1 cellular context compared by ENCODE assay signal in the genomic region with DNA sequence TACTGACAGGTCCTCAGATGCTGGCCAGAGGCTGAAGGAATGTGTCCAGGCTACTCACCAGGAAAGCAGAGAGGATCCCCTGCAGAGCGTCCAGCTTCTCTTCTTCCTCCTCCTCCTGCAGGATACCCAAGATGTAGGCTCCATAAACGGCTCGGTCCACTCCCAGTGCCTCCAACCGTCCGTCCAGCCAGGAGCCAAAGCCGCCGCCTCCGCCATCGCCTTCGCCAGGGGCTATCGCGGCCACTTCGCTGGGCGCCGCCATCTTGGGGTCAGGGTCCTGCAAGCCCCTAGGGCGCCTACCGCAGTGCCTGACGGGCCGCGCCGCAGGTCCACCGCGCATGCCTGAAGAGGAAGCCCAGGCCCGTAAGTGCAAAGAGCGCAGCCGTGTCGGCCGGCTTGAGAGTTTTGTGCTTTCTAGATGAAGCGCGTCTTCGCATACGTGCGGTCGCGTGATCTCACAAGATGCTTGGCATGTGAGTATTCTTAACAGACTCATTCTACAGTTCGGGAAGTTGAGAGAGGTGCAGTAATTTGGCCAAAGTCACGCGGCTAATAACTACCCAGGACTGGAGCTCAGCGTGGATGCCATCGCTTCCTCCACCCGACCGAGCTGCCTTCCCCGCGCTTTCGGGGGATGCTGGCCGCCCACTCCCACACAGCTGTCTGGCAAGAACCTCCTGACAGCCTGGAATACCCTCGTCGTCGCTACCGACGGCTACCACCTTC.
TF ChIP-seq lines count a peak whose summit lies in the region.

A gene with protein sequence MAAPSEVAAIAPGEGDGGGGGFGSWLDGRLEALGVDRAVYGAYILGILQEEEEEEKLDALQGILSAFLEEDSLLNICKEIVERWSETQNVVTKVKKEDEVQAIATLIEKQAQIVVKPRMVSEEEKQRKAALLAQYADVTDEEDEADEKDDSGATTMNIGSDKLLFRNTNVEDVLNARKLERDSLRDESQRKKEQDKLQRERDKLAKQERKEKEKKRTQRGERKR (minus strand): TSS at position 285 of the 726 bp plus-strand sequence. CDS start 23 bp downstream, at position 262.

TF ChIP-seq in HepG2, 621 proteins besides CTCF, POLR2A, EP300 and RAD21 (continued from another document and continues in another):
- TF ChIP-seq, protein P1, sequence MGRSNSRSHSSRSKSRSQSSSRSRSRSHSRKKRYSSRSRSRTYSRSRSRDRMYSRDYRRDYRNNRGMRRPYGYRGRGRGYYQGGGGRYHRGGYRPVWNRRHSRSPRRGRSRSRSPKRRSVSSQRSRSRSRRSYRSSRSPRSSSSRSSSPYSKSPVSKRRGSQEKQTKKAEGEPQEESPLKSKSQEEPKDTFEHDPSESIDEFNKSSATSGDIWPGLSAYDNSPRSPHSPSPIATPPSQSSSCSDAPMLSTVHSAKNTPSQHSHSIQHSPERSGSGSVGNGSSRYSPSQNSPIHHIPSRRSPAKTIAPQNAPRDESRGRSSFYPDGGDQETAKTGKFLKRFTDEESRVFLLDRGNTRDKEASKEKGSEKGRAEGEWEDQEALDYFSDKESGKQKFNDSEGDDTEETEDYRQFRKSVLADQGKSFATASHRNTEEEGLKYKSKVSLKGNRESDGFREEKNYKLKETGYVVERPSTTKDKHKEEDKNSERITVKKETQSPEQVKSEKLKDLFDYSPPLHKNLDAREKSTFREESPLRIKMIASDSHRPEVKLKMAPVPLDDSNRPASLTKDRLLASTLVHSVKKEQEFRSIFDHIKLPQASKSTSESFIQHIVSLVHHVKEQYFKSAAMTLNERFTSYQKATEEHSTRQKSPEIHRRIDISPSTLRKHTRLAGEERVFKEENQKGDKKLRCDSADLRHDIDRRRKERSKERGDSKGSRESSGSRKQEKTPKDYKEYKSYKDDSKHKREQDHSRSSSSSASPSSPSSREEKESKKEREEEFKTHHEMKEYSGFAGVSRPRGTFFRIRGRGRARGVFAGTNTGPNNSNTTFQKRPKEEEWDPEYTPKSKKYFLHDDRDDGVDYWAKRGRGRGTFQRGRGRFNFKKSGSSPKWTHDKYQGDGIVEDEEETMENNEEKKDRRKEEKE (IDR thresholded peaks at IDR 0.05): no peak
- TF ChIP-seq, protein P2, sequence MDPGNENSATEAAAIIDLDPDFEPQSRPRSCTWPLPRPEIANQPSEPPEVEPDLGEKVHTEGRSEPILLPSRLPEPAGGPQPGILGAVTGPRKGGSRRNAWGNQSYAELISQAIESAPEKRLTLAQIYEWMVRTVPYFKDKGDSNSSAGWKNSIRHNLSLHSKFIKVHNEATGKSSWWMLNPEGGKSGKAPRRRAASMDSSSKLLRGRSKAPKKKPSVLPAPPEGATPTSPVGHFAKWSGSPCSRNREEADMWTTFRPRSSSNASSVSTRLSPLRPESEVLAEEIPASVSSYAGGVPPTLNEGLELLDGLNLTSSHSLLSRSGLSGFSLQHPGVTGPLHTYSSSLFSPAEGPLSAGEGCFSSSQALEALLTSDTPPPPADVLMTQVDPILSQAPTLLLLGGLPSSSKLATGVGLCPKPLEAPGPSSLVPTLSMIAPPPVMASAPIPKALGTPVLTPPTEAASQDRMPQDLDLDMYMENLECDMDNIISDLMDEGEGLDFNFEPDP (CRISPR knock-in tag; conservative IDR thresholded peaks at IDR 0.05): 0 out of 2 replicates have a peak, but pooled peaks have one; percentile 10
- TF ChIP-seq GABPA (IDR thresholded peaks at IDR 0.05; ENCODE audit: low read depth, low read length) (no peak), GABPA (CRISPR knock-in tag; IDR thresholded peaks at IDR 0.05; ENCODE audit: low read depth) (peak; percentile 53), BRCA1 (CRISPR knock-in tag; IDR thresholded peaks at IDR 0.05) (no peak), HNRNPL (IDR thresholded peaks at IDR 0.05; ENCODE audit: low read depth, low read length) (no peak), TBP (CRISPR knock-in tag; IDR thresholded peaks at IDR 0.05) (0 out of 2 replicates have a peak, but pooled peaks have one; percentile 75), ZNF281 (CRISPR knock-in tag; IDR thresholded peaks at IDR 0.05; ENCODE audit: borderline replicate concordance) (0 out of 2 replicates have a peak, but pooled peaks have one; percentile 10), THYN1 (CRISPR knock-in tag; IDR thresholded peaks at IDR 0.05; ENCODE audit: borderline replicate concordance, low read depth) (peak; percentile 91; the same call in 1 of the 2 replicates), ZNF562 (CRISPR knock-in tag; IDR thresholded peaks at IDR 0.05; ENCODE audit: borderline replicate concordance) (peak; percentile 39; the same call in 1 of the 2 replicates), RORA (CRISPR knock-in tag; IDR thresholded peaks at IDR 0.05) (no peak), ZNF549 (CRISPR knock-in tag; IDR thresholded peaks at IDR 0.05) (no peak), POLR2AphosphoS5 (IDR thresholded peaks at IDR 0.05; ENCODE audit: low read depth, low read length) (peak; percentile 99), ATAD3A (CRISPR knock-in tag; IDR thresholded peaks at IDR 0.05) (no peak), RFXANK (CRISPR knock-in tag; IDR thresholded peaks at IDR 0.05) (no peak), MEIS1 (CRISPR knock-in tag; IDR thresholded peaks at IDR 0.05; ENCODE audit: borderline replicate concordance) (peak; percentile 62; the same call in 1 of the 2 replicates), ZZZ3 (CRISPR knock-in tag; IDR thresholded peaks at IDR 0.05; ENCODE audit: borderline replicate concordance) (0 out of 2 replicates have a peak, but pooled peaks have one; percentile 47), MTA3 (CRISPR knock-in tag; IDR thresholded peaks at IDR 0.05) (no peak), GRHL1 (CRISPR knock-in tag; conservative IDR thresholded peaks at IDR 0.05) (no peak), ZHX1 (CRISPR knock-in tag; IDR thresholded peaks at IDR 0.05; ENCODE audit: low read depth) (no peak), SMARCC2 (IDR thresholded peaks at IDR 0.05) (no peak), ZNF674 (CRISPR knock-in tag; IDR thresholded peaks at IDR 0.05; ENCODE audit: low read depth) (no peak), ELK4 (CRISPR knock-in tag; IDR thresholded peaks at IDR 0.05; ENCODE audit: borderline replicate concordance) (no peak), SETDB1 (CRISPR knock-in tag; IDR thresholded peaks at IDR 0.05; ENCODE audit: borderline replicate concordance) (no peak), ZNF598 (CRISPR knock-in tag; IDR thresholded peaks at IDR 0.05; ENCODE audit: borderline replicate concordance) (peak; percentile 95), SSRP1 (CRISPR knock-in tag; IDR thresholded peaks at IDR 0.05) (peak; percentile 95), ZNF543 (CRISPR knock-in tag; IDR thresholded peaks at IDR 0.05) (no peak; the same call in 1 of the 2 replicates), FOXK2 (IDR thresholded peaks at IDR 0.05) (no peak), CC2D1A (CRISPR knock-in tag; IDR thresholded peaks at IDR 0.05) (no peak)
- TF ChIP-seq, protein P3, sequence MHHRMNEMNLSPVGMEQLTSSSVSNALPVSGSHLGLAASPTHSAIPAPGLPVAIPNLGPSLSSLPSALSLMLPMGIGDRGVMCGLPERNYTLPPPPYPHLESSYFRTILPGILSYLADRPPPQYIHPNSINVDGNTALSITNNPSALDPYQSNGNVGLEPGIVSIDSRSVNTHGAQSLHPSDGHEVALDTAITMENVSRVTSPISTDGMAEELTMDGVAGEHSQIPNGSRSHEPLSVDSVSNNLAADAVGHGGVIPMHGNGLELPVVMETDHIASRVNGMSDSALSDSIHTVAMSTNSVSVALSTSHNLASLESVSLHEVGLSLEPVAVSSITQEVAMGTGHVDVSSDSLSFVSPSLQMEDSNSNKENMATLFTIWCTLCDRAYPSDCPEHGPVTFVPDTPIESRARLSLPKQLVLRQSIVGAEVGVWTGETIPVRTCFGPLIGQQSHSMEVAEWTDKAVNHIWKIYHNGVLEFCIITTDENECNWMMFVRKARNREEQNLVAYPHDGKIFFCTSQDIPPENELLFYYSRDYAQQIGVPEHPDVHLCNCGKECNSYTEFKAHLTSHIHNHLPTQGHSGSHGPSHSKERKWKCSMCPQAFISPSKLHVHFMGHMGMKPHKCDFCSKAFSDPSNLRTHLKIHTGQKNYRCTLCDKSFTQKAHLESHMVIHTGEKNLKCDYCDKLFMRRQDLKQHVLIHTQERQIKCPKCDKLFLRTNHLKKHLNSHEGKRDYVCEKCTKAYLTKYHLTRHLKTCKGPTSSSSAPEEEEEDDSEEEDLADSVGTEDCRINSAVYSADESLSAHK (CRISPR knock-in tag; IDR thresholded peaks at IDR 0.05; ENCODE audit: borderline replicate concordance): no peak
- TF ChIP-seq, protein P4, sequence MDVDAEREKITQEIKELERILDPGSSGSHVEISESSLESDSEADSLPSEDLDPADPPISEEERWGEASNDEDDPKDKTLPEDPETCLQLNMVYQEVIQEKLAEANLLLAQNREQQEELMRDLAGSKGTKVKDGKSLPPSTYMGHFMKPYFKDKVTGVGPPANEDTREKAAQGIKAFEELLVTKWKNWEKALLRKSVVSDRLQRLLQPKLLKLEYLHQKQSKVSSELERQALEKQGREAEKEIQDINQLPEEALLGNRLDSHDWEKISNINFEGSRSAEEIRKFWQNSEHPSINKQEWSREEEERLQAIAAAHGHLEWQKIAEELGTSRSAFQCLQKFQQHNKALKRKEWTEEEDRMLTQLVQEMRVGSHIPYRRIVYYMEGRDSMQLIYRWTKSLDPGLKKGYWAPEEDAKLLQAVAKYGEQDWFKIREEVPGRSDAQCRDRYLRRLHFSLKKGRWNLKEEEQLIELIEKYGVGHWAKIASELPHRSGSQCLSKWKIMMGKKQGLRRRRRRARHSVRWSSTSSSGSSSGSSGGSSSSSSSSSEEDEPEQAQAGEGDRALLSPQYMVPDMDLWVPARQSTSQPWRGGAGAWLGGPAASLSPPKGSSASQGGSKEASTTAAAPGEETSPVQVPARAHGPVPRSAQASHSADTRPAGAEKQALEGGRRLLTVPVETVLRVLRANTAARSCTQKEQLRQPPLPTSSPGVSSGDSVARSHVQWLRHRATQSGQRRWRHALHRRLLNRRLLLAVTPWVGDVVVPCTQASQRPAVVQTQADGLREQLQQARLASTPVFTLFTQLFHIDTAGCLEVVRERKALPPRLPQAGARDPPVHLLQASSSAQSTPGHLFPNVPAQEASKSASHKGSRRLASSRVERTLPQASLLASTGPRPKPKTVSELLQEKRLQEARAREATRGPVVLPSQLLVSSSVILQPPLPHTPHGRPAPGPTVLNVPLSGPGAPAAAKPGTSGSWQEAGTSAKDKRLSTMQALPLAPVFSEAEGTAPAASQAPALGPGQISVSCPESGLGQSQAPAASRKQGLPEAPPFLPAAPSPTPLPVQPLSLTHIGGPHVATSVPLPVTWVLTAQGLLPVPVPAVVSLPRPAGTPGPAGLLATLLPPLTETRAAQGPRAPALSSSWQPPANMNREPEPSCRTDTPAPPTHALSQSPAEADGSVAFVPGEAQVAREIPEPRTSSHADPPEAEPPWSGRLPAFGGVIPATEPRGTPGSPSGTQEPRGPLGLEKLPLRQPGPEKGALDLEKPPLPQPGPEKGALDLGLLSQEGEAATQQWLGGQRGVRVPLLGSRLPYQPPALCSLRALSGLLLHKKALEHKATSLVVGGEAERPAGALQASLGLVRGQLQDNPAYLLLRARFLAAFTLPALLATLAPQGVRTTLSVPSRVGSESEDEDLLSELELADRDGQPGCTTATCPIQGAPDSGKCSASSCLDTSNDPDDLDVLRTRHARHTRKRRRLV (CRISPR knock-in tag; IDR thresholded peaks at IDR 0.05): peak; percentile 90
